In genomic region chr9:84851935-84852585, GRCh38 we compare ENCODE assay signal across 11 cellular contexts.
A peak's percentile ranks its signal among the peaks of the same experiment; 100 is the strongest.
DNase-seq lines count a peak whose midpoint lies in the region; ATAC-seq, FAIRE-seq and TF ChIP-seq lines count a peak whose summit lies in the region.
"Had no signal": no experiment of that assay in that cellular context is flagged by ENCODE, and none has a peak within 500 bp of the region (broad histone marks: within the 10 kb centered on the region; RNA-seq: fewer than 3 reads in every experiment).

No MANE protein-coding gene starts in this region.

- ATAC-seq in GM19452 (IDR thresholded peaks at IDR 0.05; ENCODE audit: unreplicated experiment), result no peak

- H3K9me3 ChIP-seq in small intestine (ENCODE audit: control insufficient read depth, low read depth), result no peaks in the 10 kb centered on the region
- H3K9me3 ChIP-seq: neutrophil had no signal

- TF ChIP-seq CTCF in endothelial cell (IDR thresholded peaks at IDR 0.05; ENCODE audit: unreplicated experiment) (no peak), neural crest cell (conservative IDR thresholded peaks at IDR 0.05) (no peak)

- H3K4me3 ChIP-seq in small intestine (ENCODE audit: low read depth in 1 of 2, low read length in 2 of 2), result no peak overlapping the region

- H3K27me3 ChIP-seq in small intestine (ENCODE audit: control insufficient read depth in 2 of 2, insufficient read depth in 2 of 2, low read length in 2 of 2), result no peaks in the 10 kb centered on the region
- H3K27me3 ChIP-seq: neutrophil had no signal

- WGBS in small intestine, 3 donors, result 77 to 79% (median 78%) methylated on average over 10 of the region's 10 CpGs

- H3K27ac Mint-ChIP-seq in endothelial cell (ENCODE audit: unreplicated experiment) (peak overlapping the region; percentile 76), neural crest cell (ENCODE audit: unreplicated experiment) (peak overlapping the region; percentile 23)
- H3K27ac Mint-ChIP-seq: IgD-negative memory B cell had no signal

- H3K4me1 ChIP-seq in small intestine (ENCODE audit: control insufficient read depth in 2 of 2, insufficient read depth in 1 of 2, low read depth in 1 of 2, low read length in 1 of 2), result no peaks in the 10 kb centered on the region

- no peak for FAIRE-seq in small intestine (lab: Jason Lieb, UNC)

- H3K4me1 Mint-ChIP-seq in endothelial cell (ENCODE audit: unreplicated experiment), result peaks cover 12% of the 10 kb centered on the region
- peaks cover 67% of the 10 kb centered on the region for H3K4me1 Mint-ChIP-seq in neural crest cell
- H3K4me1 Mint-ChIP-seq: IgD-negative memory B cell had no signal

- peaks cover 2% of the 10 kb centered on the region for H3K27me3 Mint-ChIP-seq in endothelial cell (ENCODE audit: unreplicated experiment)
- H3K27me3 Mint-ChIP-seq in neural crest cell (ENCODE audit: low read depth), result no peaks in the 10 kb centered on the region
- H3K27me3 Mint-ChIP-seq: IgD-negative memory B cell had no signal

- DNase-seq in EH (ENCODE audit: low read depth), result peak; percentile 78
- DNase-seq in NCI-H226, result peak; percentile 72
- no peak for DNase-seq in endothelial cell (ENCODE audit: low spot score)
- DNase-seq in neural crest cell (ENCODE audit: low read depth, low spot score), result no peak
- no peak for DNase-seq in stimulated activated naive CD4-positive, alpha-beta T cell (lab: John Stamatoyannopoulos, UW)
- DNase-seq in small intestine, result no peak
- DNase-seq in T-helper 9 cell, result no peak
- DNase-seq: activated effector memory CD4-positive, alpha-beta T cell treated with anti-CD3 and anti-CD28 coated beads, Interleukin-2, amount 50 U/mL, for 16 hours had no signal

- H3K4me3 Mint-ChIP-seq in endothelial cell (ENCODE audit: unreplicated experiment) (no peak overlapping the region), neural crest cell (no peak overlapping the region)
- H3K4me3 Mint-ChIP-seq: IgD-negative memory B cell had no signal

- no peaks in the 10 kb centered on the region for H3K9me3 Mint-ChIP-seq in endothelial cell (ENCODE audit: unreplicated experiment)
- H3K9me3 Mint-ChIP-seq in neural crest cell, result peaks cover 2% of the 10 kb centered on the region

- H3K27ac ChIP-seq in small intestine (ENCODE audit: low read depth in 1 of 2, low read length in 1 of 2), result no peak overlapping the region
- H3K27ac ChIP-seq: neutrophil had no signal

- H3K36me3 Mint-ChIP-seq in endothelial cell (ENCODE audit: low read depth, unreplicated experiment) (no peaks in the 10 kb centered on the region), neural crest cell (ENCODE audit: low read depth) (no peaks in the 10 kb centered on the region)
- H3K36me3 Mint-ChIP-seq: IgD-negative memory B cell had no signal

- H3K36me3 ChIP-seq in small intestine (ENCODE audit: control insufficient read depth in 2 of 2, insufficient read depth in 2 of 2, low read length in 2 of 2), result no peaks in the 10 kb centered on the region
- H3K36me3 ChIP-seq: neutrophil had no signal

Comparison
In these comparisons a context has a peak if more than half of its experiments do, and no peak if none do; other contexts are left out.
1. DNase-seq: peak in EH (single experiment) and NCI-H226 (single experiment); none in endothelial cell (single experiment), neural crest cell (single experiment), stimulated activated naive CD4-positive, alpha-beta T cell (0 of 6), small intestine (single experiment) and T-helper 9 cell (single experiment).